8 cellular contexts compared by ENCODE assay signal in genomic region chr14:54567634-54568561, GRCh38. TPM values are rescaled to one million over a fixed set of nuclear protein-coding genes. Genes with fewer than 3 reads are reported as not detected.
A peak's percentile ranks its signal among the peaks of the same experiment; 100 is the strongest.
DNase-seq lines count a peak whose midpoint lies in the region; ATAC-seq and TF ChIP-seq lines count a peak whose summit lies in the region.

No MANE protein-coding gene starts in this region.

- ATAC-seq in GM18909 (IDR thresholded peaks at IDR 0.05; ENCODE audit: poor library complexity, unreplicated experiment), result no peak

- H3K9me3 ChIP-seq in SK-N-MC (ENCODE audit: low read depth, low read length) (no peaks in the 10 kb centered on the region), adrenal gland (replicated peaks in 1 of 3) (no peaks in the 10 kb centered on the region), left ventricle myocardium inferior (replicated peaks) (peaks cover 9% of the 10 kb centered on the region), parathyroid adenoma (ENCODE audit: control insufficient read depth, low read length) (no peaks in the 10 kb centered on the region)

- no peaks in the 10 kb centered on the region for H3K79me2 ChIP-seq in parathyroid adenoma

- H3K27me3 ChIP-seq in BJ (ENCODE audit: control insufficient read depth, insufficient read depth, low read length) (no peaks in the 10 kb centered on the region), H7 (ENCODE audit: control insufficient read depth, insufficient read depth, low read length) (peaks cover 3% of the 10 kb centered on the region; the same call in 1 of the 2 replicates), adrenal gland (no peaks in the 10 kb centered on the region), left ventricle myocardium inferior (ENCODE audit: low read depth) (no peaks in the 10 kb centered on the region), parathyroid adenoma (ENCODE audit: control insufficient read depth, insufficient read depth, low read length) (no peaks in the 10 kb centered on the region)

- WGBS in adrenal gland, 4 donors, result 0 to 1% (median 1%) methylated on average over 24 to 70 of the region's 70 CpGs

- peak overlapping the region; percentile 86 for H3K4me3 ChIP-seq in BJ (ENCODE audit: low read depth, low read length)
- H3K4me3 ChIP-seq in H7 (ENCODE audit: insufficient read depth, low read depth, low read length), result peak overlapping the region; percentile 82
- H3K4me3 ChIP-seq in SK-N-MC, result peak overlapping the region; percentile 88
- H3K4me3 ChIP-seq in adrenal gland, result peak overlapping the region; percentile 27 to 67 (median 58)
- H3K4me3 ChIP-seq in left ventricle myocardium inferior, result peak overlapping the region; percentile 89
- peak overlapping the region; percentile 64 for H3K4me3 ChIP-seq in parathyroid adenoma (ENCODE audit: low read depth, low read length)

- H3K4me1 ChIP-seq in adrenal gland (replicated peaks in 1 of 2), result peaks cover 0 to 23% of the 10 kb centered on the region in 2 donors
- peaks cover 83% of the 10 kb centered on the region for H3K4me1 ChIP-seq in left ventricle myocardium inferior
- H3K4me1 ChIP-seq in parathyroid adenoma, result peaks cover 5% of the 10 kb centered on the region

- CTCF ChIA-PET in BJ (lab: Yijun Ruan, JAX), result interaction anchor here (0.6 to 6.5 kb wide), 15 partner anchors 13 to 207 kb away, joined by 3 to 111 read pairs (median 4); no protein-coding TSS in a partner anchor

- DNase-seq in BJ (ENCODE audit: low read depth) (no peak), H7 (peak; percentile 80), SK-N-MC (ENCODE audit: low read depth, low spot score) (no peak), adrenal gland (peak; percentile 58 to 78 (median 69)), left ventricle myocardium inferior (peak; percentile 55), amniotic stem cell (lab: John Stamatoyannopoulos, UW) (no peak)

- intact Hi-C loops in adrenal gland (cut with DNase I), result loop anchor here (5.0 to 10.0 kb wide), 2 partner anchors 124 to 237 kb away; no protein-coding TSS in a partner anchor
- intact Hi-C loops in left ventricle myocardium inferior (cut with micrococcal nuclease), result no loop called here

- POLR2A ChIA-PET in BJ (lab: Charles Lee), result interaction anchor here (0.6 to 1.0 kb wide), 3 partner anchors 39 to 123 kb away, joined by 3 to 7 read pairs (median 4); no protein-coding TSS in a partner anchor

- H3K36me3 ChIP-seq in BJ (ENCODE audit: control insufficient read depth, insufficient read depth, low read length) (0 out of 2 replicates have a peak, but pooled peaks cover 1% of the 10 kb centered on the region), H7 (replicated peaks; ENCODE audit: control insufficient read depth, insufficient read depth, low read length) (no peaks in the 10 kb centered on the region; the same call in 1 of the 2 replicates), SK-N-MC (ENCODE audit: insufficient read depth, low read length) (no peaks in the 10 kb centered on the region), adrenal gland (replicated peaks in 1 of 2) (no peaks in the 10 kb centered on the region), left ventricle myocardium inferior (peaks cover 12% of the 10 kb centered on the region), parathyroid adenoma (ENCODE audit: control insufficient read depth, insufficient read depth, low read length) (no peaks in the 10 kb centered on the region)

- peak overlapping the region; percentile 79 for H2AFZ ChIP-seq in parathyroid adenoma

- peak overlapping the region; percentile 66 for H3K4me2 ChIP-seq in parathyroid adenoma (ENCODE audit: low read length)

- no peak overlapping the region for H3K27ac ChIP-seq in SK-N-MC
- H3K27ac ChIP-seq in adrenal gland, result peak overlapping the region; percentile 81 to 99 (median 96)
- H3K27ac ChIP-seq in left ventricle myocardium inferior (replicated peaks), result peak overlapping the region; percentile 99
- peak overlapping the region; percentile 91 for H3K27ac ChIP-seq in parathyroid adenoma

- TF ChIP-seq POLR2A in adrenal gland (IDR thresholded peaks at IDR 0.05), result peak in 1 of 2 donors; percentile 62

- TF ChIP-seq CTCF in BJ (IDR thresholded peaks at IDR 0.05; ENCODE audit: insufficient read depth, low read depth, low read length), result no peak
- TF ChIP-seq CTCF in adrenal gland (IDR thresholded peaks at IDR 0.05), result no peak
- TF ChIP-seq CTCF in left ventricle myocardium inferior (IDR thresholded peaks at IDR 0.05; ENCODE audit: borderline replicate concordance), result no peak
- no peak for TF ChIP-seq CTCF in parathyroid adenoma (IDR thresholded peaks at IDR 0.05)

- H3K9ac ChIP-seq in SK-N-MC (ENCODE audit: insufficient read length) (peak overlapping the region; percentile 69), parathyroid adenoma (no peak overlapping the region)

RNA-seq across cellular contexts. Expression of gene SAMD4A, which starts 1.0 kb away (rescaled TPM):
- 13.4 and 16.9 TPM in 2 replicates for polyA plus RNA-seq in BJ (2011; rRNA removed)
- polyA minus RNA-seq in BJ (2011; rRNA and poly(A)+ RNA removed), result 72.0 and 72.7 TPM in 2 replicates
- total RNA-seq in H7 (2014; rRNA removed; shearing (Covaris generic)), result 7.6 and 8.5 TPM in 2 replicates
- 10 to 100 TPM in 5 of 8 donors, 1 to 10 TPM in 3; 8.2 to 13.2 (median 10.7) TPM for total RNA-seq in adrenal gland
- 1 to 10 TPM; 2.2 to 7.0 (median 3.0) TPM for polyA plus RNA-seq in adrenal gland
- 173 TPM for total RNA-seq in left ventricle myocardium inferior

RNA-seq across cellular contexts. Expression of gene CGRRF1, which starts 58.2 kb away (rescaled TPM):
- polyA plus RNA-seq in BJ (2011; rRNA removed) (7.5 and 11.4 TPM in 2 replicates), adrenal gland (10 to 100 TPM; 16.8 to 26.9 (median 23.4) TPM)
- polyA minus RNA-seq in BJ (2011; rRNA and poly(A)+ RNA removed), result 2.7 and 3.1 TPM in 2 replicates
- total RNA-seq in H7 (2014; rRNA removed; shearing (Covaris generic)), result 9.1 and 17.7 TPM in 2 replicates
- total RNA-seq in adrenal gland (10 to 100 TPM in 7 of 8 donors, 1 to 10 TPM in 1; 9.4 to 22.9 (median 18.3) TPM), left ventricle myocardium inferior (21.3 TPM)

Comparison
In these comparisons a context has a peak if more than half of its experiments do, and no peak if none do; other contexts are left out.
1. DNase-seq: peak in H7 (single experiment), adrenal gland (7 of 7) and left ventricle myocardium inferior (single experiment); none in BJ (single experiment), SK-N-MC (single experiment) and amniotic stem cell (single experiment).
2. RNA of gene SAMD4A, which starts 1.0 kb away (total RNA-seq): 173 TPM in left ventricle myocardium inferior (single experiment); 8.2 to 13.2 TPM in adrenal gland and 7.6 to 8.5 TPM in H7; every median in the first group is over 10 times any median in the second.
3. Peak in every context shown above with its lines, with median percentiles within 50 percentile points of each other: H3K4me3 ChIP-seq.